ENCODE assay signal across 1 cellular context in genomic region chr22:22164541-22165272, GRCh38.
TF ChIP-seq lines count a peak whose summit lies in the region.

No MANE protein-coding gene starts in this region.

TF ChIP-seq in GM23338, 12 proteins besides CTCF, POLR2A, EP300 and RAD21 (continued from another document):
- TF ChIP-seq ZNF462 (CRISPR knock-in tag; IDR thresholded peaks at IDR 0.05) (no peak), STAT1 (IDR thresholded peaks at IDR 0.05; ENCODE audit: unreplicated experiment) (no peak)
